19 cellular contexts compared by ENCODE assay signal in the genomic region with DNA sequence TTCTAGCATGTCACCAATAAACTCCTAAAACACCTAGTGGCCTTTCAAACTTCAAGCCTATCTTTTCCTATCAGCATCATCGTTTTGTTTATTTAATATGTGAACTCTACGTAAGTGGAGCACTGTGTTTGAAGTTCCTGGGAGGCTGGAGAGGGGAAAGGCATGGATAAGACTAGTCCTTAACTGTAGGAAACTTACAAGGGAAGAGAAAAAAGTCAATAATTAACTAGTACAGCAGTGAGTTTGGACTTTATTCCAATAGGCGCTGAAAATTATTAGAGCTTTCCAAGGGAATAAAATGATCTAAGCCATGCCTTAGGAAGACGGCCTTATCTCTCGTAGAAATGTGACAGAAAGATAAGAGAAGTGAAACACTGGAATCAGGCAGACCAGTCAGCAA. TPM values are rescaled to one million over a fixed set of nuclear protein-coding genes. Genes with fewer than 3 reads are reported as not detected.
DNase-seq lines count a peak whose midpoint lies in the region; ATAC-seq and TF ChIP-seq lines count a peak whose summit lies in the region.
"Had no signal": no experiment of that assay in that cellular context is flagged by ENCODE, and none has a peak within 500 bp of the region (broad histone marks: within the 10 kb centered on the region; RNA-seq: fewer than 3 reads in every experiment).

No MANE protein-coding gene starts in this region.

- H4K20me1 ChIP-seq in hepatocyte (ENCODE audit: insufficient read depth, poor library complexity, severe bottlenecking), result no peaks in the 10 kb centered on the region

- H2AFZ ChIP-seq in hepatocyte, result no peak overlapping the region

- ATAC-seq in HG03571 (IDR thresholded peaks at IDR 0.05; ENCODE audit: unreplicated experiment), result no peak
- ATAC-seq: A549, GM12878, HCT116 had no signal

- H3K27ac ChIP-seq in hepatocyte, result peak overlapping the region; percentile 41
- H3K27ac ChIP-seq in liver (ENCODE audit: low read depth in 1 of 2, low read length in 2 of 2), result no peak overlapping the region
- peak overlapping the region; percentile 5 for H3K27ac ChIP-seq in skeletal muscle tissue (ENCODE audit: low read depth, low read length)
- no peak overlapping the region for H3K27ac ChIP-seq in colonic mucosa
- H3K27ac ChIP-seq: A549 had no signal

- no peaks in the 10 kb centered on the region for H3K9me2 ChIP-seq in hepatocyte (replicated peaks; ENCODE audit: insufficient read depth)

- DNase-seq in DMS53 treated with DMSO at 0.1 percent for 48 hours (lab: John Stamatoyannopoulos, UW; ENCODE audit: unreplicated experiment) (peak; percentile 18), hepatocyte (ENCODE audit: low spot score) (peak; percentile 40), AG20443 (ENCODE audit: low spot score) (no peak), NCI-H1694 treated with DMSO at 0.1 percent for 48 hours (lab: John Stamatoyannopoulos, UW) (no peak), colonic mucosa (no peak)
- DNase-seq: BE2C, DND-41, GOT3, NCI-H1694, NCI-H2081 treated with DMSO at 0.1 percent for 48 hours, NCI-H2171 treated with DMSO at 0.1 percent for 48 hours, NCI-H526, Right ventricle myocardium superior had no signal

- TF ChIP-seq CTCF in hepatocyte (IDR thresholded peaks at IDR 0.05; ENCODE audit: poor library complexity) (no peak), liver (IDR thresholded peaks at IDR 0.05; ENCODE audit: low read depth, low read length, missing input control) (no peak), colonic mucosa (IDR thresholded peaks at IDR 0.05) (no peak)

- intact Hi-C loops in colonic mucosa (cut with DNase I), result no loop called here

- 31% methylated on average over 5 of the region's 5 CpGs for WGBS in hepatocyte (ENCODE audit: low lambda C conversion rate, missing lambda C conversion rate)
- 32% methylated on average over 5 of the region's 5 CpGs for WGBS in liver

- no peaks in the 10 kb centered on the region for H3K36me3 ChIP-seq in hepatocyte (replicated peaks; ENCODE audit: insufficient read depth, low read depth)
- H3K36me3 ChIP-seq in liver (ENCODE audit: control insufficient read depth in 4 of 4, insufficient read depth in 3 of 4, low read depth in 1 of 4, low read length in 3 of 4), result peaks cover 0 to 5% (median 2%) of the 10 kb centered on the region in 4 donors
- peaks cover 4 to 25% (median 9%) of the 10 kb centered on the region in 3 donors for H3K36me3 ChIP-seq in skeletal muscle tissue (ENCODE audit: control insufficient read depth in 3 of 3, insufficient read depth in 3 of 3, low read length in 3 of 3)
- H3K36me3 ChIP-seq in colonic mucosa, result no peaks in the 10 kb centered on the region
- H3K36me3 ChIP-seq: BE2C had no signal

- H3K27me3 ChIP-seq in hepatocyte (no peaks in the 10 kb centered on the region), liver (ENCODE audit: control insufficient read depth in 4 of 4, insufficient read depth in 4 of 4, low read length in 3 of 4) (no peaks in the 10 kb centered on the region), skeletal muscle tissue (ENCODE audit: control insufficient read depth in 3 of 3, insufficient read depth in 3 of 3, low read length in 3 of 3) (peaks cover 0 to 2% (median 0%) of the 10 kb centered on the region in 3 donors), colonic mucosa (no peaks in the 10 kb centered on the region)
- H3K27me3 ChIP-seq: BE2C had no signal

- no peaks in the 10 kb centered on the region for H3K79me2 ChIP-seq in hepatocyte

- H3K4me2 ChIP-seq in hepatocyte, result peak overlapping the region; percentile 60
- H3K4me2 ChIP-seq: A549 had no signal

- H3K9me3 ChIP-seq in hepatocyte (ENCODE audit: low read depth) (no peaks in the 10 kb centered on the region), liver (ENCODE audit: control insufficient read depth in 4 of 4, low read length in 3 of 4) (peaks cover 0 to 2% (median under 1%) of the 10 kb centered on the region in 4 donors), skeletal muscle tissue (ENCODE audit: control insufficient read depth in 3 of 3, low read length in 3 of 3) (no peaks in the 10 kb centered on the region), colonic mucosa (no peaks in the 10 kb centered on the region)
- H3K9me3 ChIP-seq: A549, BE2C had no signal

- H3K4me1 ChIP-seq in hepatocyte (ENCODE audit: insufficient read depth), result peaks cover 17% of the 10 kb centered on the region
- peaks cover 0 to 23% (median 10%) of the 10 kb centered on the region in 4 donors for H3K4me1 ChIP-seq in liver (ENCODE audit: control insufficient read depth in 4 of 4, insufficient read depth in 4 of 4, low read length in 3 of 4)
- H3K4me1 ChIP-seq in skeletal muscle tissue (ENCODE audit: control insufficient read depth in 3 of 3, insufficient read depth in 3 of 3, low read length in 3 of 3), result peaks cover 13 to 24% (median 21%) of the 10 kb centered on the region in 3 donors
- H3K4me1 ChIP-seq in colonic mucosa, result no peaks in the 10 kb centered on the region
- H3K4me1 ChIP-seq: A549, BE2C had no signal

- H3K4me3 ChIP-seq in hepatocyte (no peak overlapping the region), liver (ENCODE audit: low read depth in 1 of 3, low read length in 3 of 3) (no peak overlapping the region), skeletal muscle tissue (ENCODE audit: low read length in 3 of 3) (no peak overlapping the region), colonic mucosa (no peak overlapping the region)
- H3K4me3 ChIP-seq: A549, GM12878 had no signal

- H3K9ac ChIP-seq in liver (ENCODE audit: low read depth in 1 of 2, low read length in 2 of 2) (no peak overlapping the region), skeletal muscle tissue (ENCODE audit: low read depth in 1 of 3, low read length in 3 of 3) (no peak overlapping the region), colonic mucosa (ENCODE audit: low read depth in 2 of 2, low read length in 2 of 2) (no peak overlapping the region)

- TF ChIP-seq RAD21 in liver (IDR thresholded peaks at IDR 0.05), result no peak

TF ChIP-seq in liver, 16 proteins besides CTCF, POLR2A, EP300 and RAD21:
- TF ChIP-seq, protein P1, sequence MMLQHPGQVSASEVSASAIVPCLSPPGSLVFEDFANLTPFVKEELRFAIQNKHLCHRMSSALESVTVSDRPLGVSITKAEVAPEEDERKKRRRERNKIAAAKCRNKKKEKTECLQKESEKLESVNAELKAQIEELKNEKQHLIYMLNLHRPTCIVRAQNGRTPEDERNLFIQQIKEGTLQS (IDR thresholded peaks at IDR 0.05), result no peak
- TF ChIP-seq HNF4G (IDR thresholded peaks at IDR 0.05) (no peak), FOXA1 (IDR thresholded peaks at IDR 0.05) (no peak), JUND (IDR thresholded peaks at IDR 0.05) (peak in 1 of 2 donors; percentile 9), EGR1 (IDR thresholded peaks at IDR 0.05; ENCODE audit: low read depth in 2 of 2) (no peak), HNF4A (conservative IDR thresholded peaks at IDR 0.05) (peak; percentile 49 to 55), TAF1 (conservative IDR thresholded peaks at IDR 0.05) (no peak), RXRA (IDR thresholded peaks at IDR 0.05) (no peak), NR2F2 (IDR thresholded peaks at IDR 0.05) (no peak)
- TF ChIP-seq, protein P2, sequence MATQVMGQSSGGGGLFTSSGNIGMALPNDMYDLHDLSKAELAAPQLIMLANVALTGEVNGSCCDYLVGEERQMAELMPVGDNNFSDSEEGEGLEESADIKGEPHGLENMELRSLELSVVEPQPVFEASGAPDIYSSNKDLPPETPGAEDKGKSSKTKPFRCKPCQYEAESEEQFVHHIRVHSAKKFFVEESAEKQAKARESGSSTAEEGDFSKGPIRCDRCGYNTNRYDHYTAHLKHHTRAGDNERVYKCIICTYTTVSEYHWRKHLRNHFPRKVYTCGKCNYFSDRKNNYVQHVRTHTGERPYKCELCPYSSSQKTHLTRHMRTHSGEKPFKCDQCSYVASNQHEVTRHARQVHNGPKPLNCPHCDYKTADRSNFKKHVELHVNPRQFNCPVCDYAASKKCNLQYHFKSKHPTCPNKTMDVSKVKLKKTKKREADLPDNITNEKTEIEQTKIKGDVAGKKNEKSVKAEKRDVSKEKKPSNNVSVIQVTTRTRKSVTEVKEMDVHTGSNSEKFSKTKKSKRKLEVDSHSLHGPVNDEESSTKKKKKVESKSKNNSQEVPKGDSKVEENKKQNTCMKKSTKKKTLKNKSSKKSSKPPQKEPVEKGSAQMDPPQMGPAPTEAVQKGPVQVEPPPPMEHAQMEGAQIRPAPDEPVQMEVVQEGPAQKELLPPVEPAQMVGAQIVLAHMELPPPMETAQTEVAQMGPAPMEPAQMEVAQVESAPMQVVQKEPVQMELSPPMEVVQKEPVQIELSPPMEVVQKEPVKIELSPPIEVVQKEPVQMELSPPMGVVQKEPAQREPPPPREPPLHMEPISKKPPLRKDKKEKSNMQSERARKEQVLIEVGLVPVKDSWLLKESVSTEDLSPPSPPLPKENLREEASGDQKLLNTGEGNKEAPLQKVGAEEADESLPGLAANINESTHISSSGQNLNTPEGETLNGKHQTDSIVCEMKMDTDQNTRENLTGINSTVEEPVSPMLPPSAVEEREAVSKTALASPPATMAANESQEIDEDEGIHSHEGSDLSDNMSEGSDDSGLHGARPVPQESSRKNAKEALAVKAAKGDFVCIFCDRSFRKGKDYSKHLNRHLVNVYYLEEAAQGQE (IDR thresholded peaks at IDR 0.05), result no peak
- TF ChIP-seq, protein P3, sequence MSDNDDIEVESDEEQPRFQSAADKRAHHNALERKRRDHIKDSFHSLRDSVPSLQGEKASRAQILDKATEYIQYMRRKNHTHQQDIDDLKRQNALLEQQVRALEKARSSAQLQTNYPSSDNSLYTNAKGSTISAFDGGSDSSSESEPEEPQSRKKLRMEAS (IDR thresholded peaks at IDR 0.05), result no peak

RNA-seq across cellular contexts. Expression of a gene that starts 55.3 kb away (rescaled TPM):
- total RNA-seq in hepatocyte, result 93.3 and 94.6 TPM in 2 replicates
- polyA plus RNA-seq in hepatocyte, result 52.1 and 53.0 TPM in 2 replicates
- 1 to 10 TPM; 1.5 to 2.6 TPM for total RNA-seq in liver
- 1 to 10 TPM; 1.1 to 2.2 TPM for polyA plus RNA-seq in liver
- 30.8 TPM for total RNA-seq in skeletal muscle tissue
- 10 to 100 TPM; 23.3 to 24.2 TPM for total RNA-seq in colonic mucosa

Comparison
In these comparisons a context has a peak if more than half of its experiments do, and no peak if none do; other contexts are left out.
1. DNase-seq: peak in DMS53 treated with DMSO at 0.1 percent for 48 hours (single experiment) and hepatocyte (single experiment); none in AG20443 (single experiment), NCI-H1694 treated with DMSO at 0.1 percent for 48 hours (single experiment) and colonic mucosa (single experiment).
2. H3K27ac ChIP-seq: peak in hepatocyte (single experiment) and skeletal muscle tissue (single experiment); none in liver (0 of 2) and colonic mucosa (single experiment).